1 cellular context compared by ENCODE assay signal in the genomic region with DNA sequence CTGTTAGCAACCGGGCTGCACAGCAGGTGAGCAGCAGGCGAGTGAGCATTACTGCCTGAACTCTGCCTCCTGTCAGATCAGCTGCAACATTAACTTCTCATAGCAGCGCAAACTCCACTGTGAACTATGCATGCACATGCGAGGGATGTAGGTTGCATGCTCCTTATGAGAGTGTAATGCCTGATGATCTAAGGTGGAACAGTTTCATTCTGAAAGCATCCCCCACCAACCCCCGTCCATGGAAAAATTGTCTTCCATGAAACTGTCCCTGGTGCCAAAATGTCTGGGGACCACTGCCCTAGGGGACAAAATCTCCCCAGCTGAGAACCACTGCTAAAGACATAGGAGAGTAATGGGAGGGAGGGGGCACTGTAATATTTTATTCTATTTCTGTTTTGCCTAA.
TF ChIP-seq lines count a peak whose summit lies in the region.

No MANE protein-coding gene starts in this region.

TF ChIP-seq in SK-N-SH treated with all-trans-retinoic acid at 6 μM for 48 hours, 23 proteins besides CTCF, POLR2A, EP300 and RAD21 (continued from another document):
- TF ChIP-seq, protein P1, sequence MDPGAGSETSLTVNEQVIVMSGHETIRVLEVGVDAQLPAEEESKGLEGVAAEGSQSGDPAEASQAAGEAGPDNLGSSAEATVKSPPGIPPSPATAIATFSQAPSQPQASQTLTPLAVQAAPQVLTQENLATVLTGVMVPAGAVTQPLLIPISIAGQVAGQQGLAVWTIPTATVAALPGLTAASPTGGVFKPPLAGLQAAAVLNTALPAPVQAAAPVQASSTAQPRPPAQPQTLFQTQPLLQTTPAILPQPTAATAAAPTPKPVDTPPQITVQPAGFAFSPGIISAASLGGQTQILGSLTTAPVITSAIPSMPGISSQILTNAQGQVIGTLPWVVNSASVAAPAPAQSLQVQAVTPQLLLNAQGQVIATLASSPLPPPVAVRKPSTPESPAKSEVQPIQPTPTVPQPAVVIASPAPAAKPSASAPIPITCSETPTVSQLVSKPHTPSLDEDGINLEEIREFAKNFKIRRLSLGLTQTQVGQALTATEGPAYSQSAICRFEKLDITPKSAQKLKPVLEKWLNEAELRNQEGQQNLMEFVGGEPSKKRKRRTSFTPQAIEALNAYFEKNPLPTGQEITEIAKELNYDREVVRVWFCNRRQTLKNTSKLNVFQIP (CRISPR knock-in tag; IDR thresholded peaks at IDR 0.05; ENCODE audit: borderline replicate concordance, low read depth): no peak
- TF ChIP-seq ZC3H10 (CRISPR knock-in tag; IDR thresholded peaks at IDR 0.05) (no peak), ARNTL (CRISPR knock-in tag; IDR thresholded peaks at IDR 0.05; ENCODE audit: borderline replicate concordance, low read depth) (no peak), ZFP3 (CRISPR knock-in tag; IDR thresholded peaks at IDR 0.05) (no peak)
TF ChIP-seq in SK-N-SH treated with all-trans-retinoic acid at 6 μM for 48 hours: peak in this region for 0.
